In genomic region chr5:64796301-64796700, GRCh38 we compare ENCODE assay signal across 29 cellular contexts.
"Had no signal": no experiment of that assay in that cellular context is flagged by ENCODE, and none has a peak within 500 bp of the region (broad histone marks: within the 10 kb centered on the region; RNA-seq: fewer than 3 reads in every experiment).

No MANE protein-coding gene starts in this region.

- H3K27me3 Mint-ChIP-seq: stimulated activated memory B cell treated with anti-CD40 and anti-IgM and Interleukin-4, amounts not matched to agents 10 μg/mL and 1 μg/mL and 100 μg/mL, for 72 hours; stimulated activated naive B cell treated with anti-CD40 and anti-IgM and Interleukin-4, amounts not matched to agents 10 μg/mL and 1 μg/mL and 100 μg/mL, for 72 hours; stimulated activated naive CD8-positive, alpha-beta T cell treated with anti-CD3 and anti-CD28 coated beads, Interleukin-15, amount 100 ng/mL, for 72 hours; stimulated activated naive CD8-positive, alpha-beta T cell treated with anti-CD3 and anti-CD28 coated beads, Interleukin-15, Interleukin-2, amounts not matched to agents 100 ng/mL and 50 ng/mL, for 24 hours; type B pancreatic cell had no signal

- H3K36me3 ChIP-seq: thoracic aorta, thyroid gland, transverse colon, upper lobe of right lung, uterus, vagina had no signal

- ATAC-seq: stimulated activated effector memory CD8-positive, alpha-beta T cell treated with anti-CD3 and anti-CD28 coated beads, Interleukin-12 subunit alpha, Interleukin-12 subunit beta, amount 100 ng/mL, for 72 hours; stimulated activated memory B cell treated with anti-CD40 and anti-IgM and Interleukin-4, amounts not matched to agents 10 μg/mL and 1 μg/mL and 100 μg/mL, for 72 hours; stimulated activated naive B cell treated with anti-CD40 and anti-IgM and Interleukin-4, amounts not matched to agents 10 μg/mL and 1 μg/mL and 100 μg/mL, for 72 hours; stimulated activated naive CD8-positive, alpha-beta T cell treated with anti-CD3 and anti-CD28 coated beads, Interleukin-15, amount 100 ng/mL, for 72 hours; stimulated activated naive CD8-positive, alpha-beta T cell treated with anti-CD3 and anti-CD28 coated beads, Interleukin-15, Interleukin-2, amounts not matched to agents 100 U/mL and 50 U/mL, for 24 hours; upper lobe of right lung had no signal

- H3K27ac ChIP-seq: stomach, suprapubic skin, testis, thoracic aorta, thyroid gland, tibial artery, tibial nerve, transverse colon, upper lobe of left lung, upper lobe of right lung, uterus, vagina had no signal

- H3K4me3 ChIP-seq: stomach, suprapubic skin, testis, thoracic aorta, thyroid gland, tibial artery, tibial nerve, transverse colon, upper lobe of left lung, upper lobe of right lung, uterus, vagina had no signal

- DNase-seq: stimulated activated CD4-positive, alpha-beta T cell treated with anti-CD3 and anti-CD28 coated beads, Interleukin-2, amount 100 ng/mL, for 48 hours; stimulated activated CD4-positive, alpha-beta T cell treated with anti-CD3 and anti-CD28 coated beads, Interleukin-4, amount 100 ng/mL, for 1 hour; stimulated activated CD4-positive, alpha-beta T cell treated with anti-CD3 and anti-CD28 coated beads, Interleukin-4, amount 100 ng/mL, for 24 hours; stimulated activated CD4-positive, alpha-beta T cell treated with anti-CD3 and anti-CD28 coated beads, Interleukin-4, amount 100 ng/mL, for 4 hours; stimulated activated CD8-positive, alpha-beta memory T cell treated with anti-CD3 and anti-CD28 coated beads, Interleukin-4, amount 100 ng/mL, for 48 hours; stimulated activated naive B cell treated with anti-CD40 and anti-IgM and Interleukin-4, amounts not matched to agents 10 μg/mL and 1 μg/mL and 100 μg/mL, for 72 hours; stimulated activated naive CD4-positive, alpha-beta T cell; stimulated activated naive CD4-positive, alpha-beta T cell treated with Interleukin-2 at 50 U/mL for 16 hours; stimulated activated naive CD8-positive, alpha-beta T cell treated with anti-CD3 and anti-CD28 coated beads, Interleukin-15, amount 100 ng/mL, for 72 hours; stimulated activated naive CD8-positive, alpha-beta T cell treated with anti-CD3 and anti-CD28 coated beads, Interleukin-15, Interleukin-2, amounts not matched to agents 100 U/mL and 50 U/mL, for 24 hours; stomach; substantia nigra; testis; thyroid gland; tibial artery; transverse colon; trophoblast cell; upper lobe of left lung; upper lobe of right lung; uterus had no signal

- FAIRE-seq: urothelium cell line had no signal

- H3K27ac Mint-ChIP-seq: stimulated activated memory B cell treated with anti-CD40 and anti-IgM and Interleukin-4, amounts not matched to agents 10 μg/mL and 1 μg/mL and 100 μg/mL, for 72 hours; stimulated activated naive B cell treated with anti-CD40 and anti-IgM and Interleukin-4, amounts not matched to agents 10 μg/mL and 1 μg/mL and 100 μg/mL, for 72 hours; stimulated activated naive CD8-positive, alpha-beta T cell treated with anti-CD3 and anti-CD28 coated beads, Interleukin-15, amount 100 ng/mL, for 72 hours; stimulated activated naive CD8-positive, alpha-beta T cell treated with anti-CD3 and anti-CD28 coated beads, Interleukin-15, Interleukin-2, amounts not matched to agents 100 ng/mL and 50 ng/mL, for 24 hours; type B pancreatic cell had no signal

- H3K9me3 ChIP-seq: stomach, suprapubic skin, testis, thoracic aorta, thyroid gland, tibial artery, tibial nerve, transverse colon, upper lobe of left lung, upper lobe of right lung, uterus, vagina had no signal

- H3K4me1 ChIP-seq: suprapubic skin, testis, thyroid gland, tibial artery, tibial nerve, upper lobe of left lung, upper lobe of right lung, vagina had no signal

- H3K27me3 ChIP-seq: stomach, suprapubic skin, testis, thyroid gland, tibial artery, tibial nerve, transverse colon, upper lobe of left lung, upper lobe of right lung, uterus, vagina had no signal

- H3K4me3 Mint-ChIP-seq: stimulated activated effector memory CD8-positive, alpha-beta T cell treated with anti-CD3 and anti-CD28 coated beads, Interleukin-12 subunit alpha, Interleukin-12 subunit beta, amount 100 ng/mL, for 72 hours; stimulated activated memory B cell treated with anti-CD40 and anti-IgM and Interleukin-4, amounts not matched to agents 10 μg/mL and 1 μg/mL and 100 μg/mL, for 72 hours; stimulated activated naive B cell treated with anti-CD40 and anti-IgM and Interleukin-4, amounts not matched to agents 10 μg/mL and 1 μg/mL and 100 μg/mL, for 72 hours; stimulated activated naive CD8-positive, alpha-beta T cell treated with anti-CD3 and anti-CD28 coated beads, Interleukin-15, amount 100 ng/mL, for 72 hours; stimulated activated naive CD8-positive, alpha-beta T cell treated with anti-CD3 and anti-CD28 coated beads, Interleukin-15, Interleukin-2, amounts not matched to agents 100 ng/mL and 50 ng/mL, for 24 hours; type B pancreatic cell had no signal

- H3K4me1 Mint-ChIP-seq: stimulated activated effector memory CD8-positive, alpha-beta T cell treated with anti-CD3 and anti-CD28 coated beads, Interleukin-12 subunit alpha, Interleukin-12 subunit beta, amount 100 ng/mL, for 72 hours; stimulated activated memory B cell treated with anti-CD40 and anti-IgM and Interleukin-4, amounts not matched to agents 10 μg/mL and 1 μg/mL and 100 μg/mL, for 72 hours; stimulated activated naive CD8-positive, alpha-beta T cell treated with anti-CD3 and anti-CD28 coated beads, Interleukin-15, amount 100 ng/mL, for 72 hours had no signal
